Comparison of ENCODE assay signal across 9 cellular contexts in the genomic region with DNA sequence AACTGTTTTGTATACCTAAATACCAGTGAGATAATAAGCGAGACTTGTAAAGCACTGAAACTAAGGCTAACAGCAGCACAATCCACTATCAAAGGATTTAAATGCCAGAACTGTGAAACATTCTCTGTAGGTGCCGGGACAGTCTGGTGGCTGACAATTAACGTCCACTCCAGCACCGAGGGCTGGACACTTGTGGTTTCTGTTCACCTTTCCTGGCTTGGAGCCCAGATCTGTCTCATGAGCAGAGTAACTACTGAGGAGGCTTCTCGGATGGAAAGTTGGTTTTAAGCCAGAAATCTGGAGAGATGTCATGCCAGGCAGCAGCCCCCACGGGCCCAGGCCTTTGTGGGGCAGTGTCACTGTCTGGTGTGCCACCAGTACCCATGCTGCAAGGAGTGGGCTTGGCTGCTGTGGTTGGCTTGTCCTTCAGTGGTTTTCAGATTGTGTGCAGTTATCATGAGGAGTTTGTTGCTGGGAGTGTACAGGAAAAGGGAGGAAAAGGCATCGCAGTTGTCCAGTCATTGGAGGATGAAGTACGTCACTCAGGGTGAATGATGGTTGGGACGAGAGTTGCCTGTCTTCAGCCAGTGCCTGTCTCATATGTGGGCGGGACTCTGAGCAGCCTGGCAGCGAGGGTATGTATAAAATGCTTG. TPM values are rescaled to one million over a fixed set of nuclear protein-coding genes. Genes with fewer than 3 reads are reported as not detected.
DNase-seq lines count a peak whose midpoint lies in the region; ATAC-seq and FAIRE-seq lines count a peak whose summit lies in the region.
"Had no signal": no experiment of that assay in that cellular context is flagged by ENCODE, and none has a peak within 500 bp of the region (broad histone marks: within the 10 kb centered on the region; RNA-seq: fewer than 3 reads in every experiment).

No MANE protein-coding gene starts in this region.

- ATAC-seq in HG02759 (IDR thresholded peaks at IDR 0.05; ENCODE audit: unreplicated experiment) = no peak

- no peak overlapping the region for H3K4me3 ChIP-seq in adipocyte (ENCODE audit: low read length)

- DNase-seq in A172 (ENCODE audit: low spot score) = peak; percentile 97
- peak; percentile 42 for DNase-seq in HTR-8/SVneo (ENCODE audit: insufficient read length, low spot score)
- DNase-seq in adipocyte (ENCODE audit: low read depth) = peak; percentile 30
- DNase-seq in iPS-NIHi11 (ENCODE audit: low spot score) = peak; percentile 54
- no peak for DNase-seq in SKM-1 (lab: John Stamatoyannopoulos, UW; ENCODE audit: unreplicated experiment)
- DNase-seq in stimulated activated CD4-positive, alpha-beta T cell treated with anti-CD3 and anti-CD28 coated beads, Interleukin-2, amount 100 ng/mL, for 24 hours = no peak
- DNase-seq in activated CD4-positive, alpha-beta T cell treated with anti-CD3 and anti-CD28 coated beads, Interleukin-2, amount 50 U/mL, for 1 hour = no peak

- no peaks in the 10 kb centered on the region for H3K27me3 ChIP-seq in adipocyte (replicated peaks; ENCODE audit: control insufficient read depth, insufficient read depth, low read length)

- no peak overlapping the region for H3K9ac ChIP-seq in adipocyte (ENCODE audit: low read length)

- FAIRE-seq in HTR-8/SVneo (lab: Jason Lieb, UNC) = peak; percentile 79

- peaks cover 98% of the 10 kb centered on the region for H3K36me3 ChIP-seq in adipocyte (ENCODE audit: control insufficient read depth, insufficient read depth, low read length, severe bottlenecking)

- peaks cover 8% of the 10 kb centered on the region for H3K4me1 ChIP-seq in adipocyte (ENCODE audit: control insufficient read depth, insufficient read depth, low read length)

- no peaks in the 10 kb centered on the region for H3K9me3 ChIP-seq in adipocyte (ENCODE audit: control insufficient read depth, low read length)

RNA-seq across cellular contexts. Expression of a gene that starts 35.5 kb away (rescaled TPM):
- 40.8 and 41.0 TPM in 2 replicates for total RNA-seq in A172 (2014; rRNA removed; shearing (Covaris generic))

RNA-seq across cellular contexts. Expression of a gene that starts 35.7 kb away (rescaled TPM):
- 46.1 and 47.5 TPM in 2 replicates for total RNA-seq in A172 (2014; rRNA removed; shearing (Covaris generic))

RNA-seq across cellular contexts. Expression of a gene that starts 54.2 kb away (rescaled TPM):
- 0.81 and 2.0 TPM in 2 replicates for total RNA-seq in A172 (2014; rRNA removed; shearing (Covaris generic))
- total RNA-seq: B cell had no signal

Comparison
In these comparisons a context has a peak if more than half of its experiments do, and no peak if none do; other contexts are left out.
1. DNase-seq: peak in A172 (single experiment), HTR-8/SVneo (single experiment), adipocyte (single experiment) and iPS-NIHi11 (single experiment); none in SKM-1 (single experiment), stimulated activated CD4-positive, alpha-beta T cell treated with anti-CD3 and anti-CD28 coated beads, Interleukin-2, amount 100 ng/mL, for 24 hours (0 of 2) and activated CD4-positive, alpha-beta T cell treated with anti-CD3 and anti-CD28 coated beads, Interleukin-2, amount 50 U/mL, for 1 hour (single experiment).